In genomic region chr15:75966073-75966472, GRCh38 we compare ENCODE assay signal across 1 cellular context.
TF ChIP-seq lines count a peak whose summit lies in the region.

No MANE protein-coding gene starts in this region.

TF ChIP-seq in GM23338, 12 proteins besides CTCF, POLR2A, EP300 and RAD21 (continued from another document):
- TF ChIP-seq ETS1 (IDR thresholded peaks at IDR 0.05) (no peak), EZH2phosphoT487 (IDR thresholded peaks at IDR 0.05; ENCODE audit: unreplicated experiment) (no peak), STAT1 (IDR thresholded peaks at IDR 0.05; ENCODE audit: unreplicated experiment) (no peak), ZNF114 (CRISPR knock-in tag; IDR thresholded peaks at IDR 0.05) (no peak), POLR2AphosphoS5 (IDR thresholded peaks at IDR 0.05; ENCODE audit: low read depth) (no peak), REST (IDR thresholded peaks at IDR 0.05; ENCODE audit: unreplicated experiment) (no peak), ZNF331 (CRISPR knock-in tag; IDR thresholded peaks at IDR 0.05; ENCODE audit: low read depth) (no peak), NANOG (IDR thresholded peaks at IDR 0.05; ENCODE audit: borderline replicate concordance) (no peak), CREB1 (CRISPR knock-in tag; IDR thresholded peaks at IDR 0.05; ENCODE audit: low read depth) (no peak), EZH2 (IDR thresholded peaks at IDR 0.05; ENCODE audit: low read depth, unreplicated experiment) (no peak)
TF ChIP-seq in GM23338: peak in this region for 0.
